Comparison of ENCODE assay signal across 21 cellular contexts in the genomic region with DNA sequence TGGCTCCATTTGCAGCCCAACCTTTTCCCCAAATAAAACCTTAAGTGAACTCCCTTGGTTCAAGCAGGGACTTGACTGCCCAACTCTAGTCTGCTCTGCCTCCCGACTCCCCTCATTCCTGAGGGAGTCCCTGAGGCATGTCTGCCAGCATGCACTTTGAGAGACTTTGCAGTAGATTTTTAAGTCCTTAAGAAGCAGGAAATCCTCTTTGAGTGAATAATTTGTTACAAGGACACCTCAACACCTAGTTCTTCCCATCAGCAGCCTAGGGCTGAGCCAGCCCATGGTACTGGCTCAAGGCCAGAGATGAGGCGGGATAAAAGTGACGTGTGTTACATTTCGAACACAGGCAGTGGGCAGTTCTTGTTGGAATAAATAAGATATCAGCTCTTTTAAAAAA.
DNase-seq lines count a peak whose midpoint lies in the region; ATAC-seq, FAIRE-seq and TF ChIP-seq lines count a peak whose summit lies in the region.
"Had no signal": no experiment of that assay in that cellular context is flagged by ENCODE, and none has a peak within 500 bp of the region (broad histone marks: within the 10 kb centered on the region; RNA-seq: fewer than 3 reads in every experiment).

No MANE protein-coding gene starts in this region.

- in situ Hi-C loops in K562 (cut with MboI): no loop called here

- TF ChIP-seq POLR2A in K562 (conservative IDR thresholded peaks at IDR 0.05): no peak

- no peaks in the 10 kb centered on the region for H3K27me3 Mint-ChIP-seq in CD4-positive, CD25-positive, alpha-beta regulatory T cell
- no peaks in the 10 kb centered on the region for H3K27me3 Mint-ChIP-seq in GM23338 (ENCODE audit: insufficient read depth, low read depth, poor library complexity)
- H3K27me3 Mint-ChIP-seq: activated T-cell treated with anti-CD3 and anti-CD28 coated beads, Interleukin-2, amount 50 U/mL, for 24 hours; IgD-negative memory B cell had no signal

- intact Hi-C loops in K562 (cut with micrococcal nuclease): no loop called here
- intact Hi-C loops in left ventricle myocardium superior (cut with micrococcal nuclease): no loop called here

- no peaks in the 10 kb centered on the region for H3K9me1 ChIP-seq in K562 (ENCODE audit: control insufficient read depth, insufficient read depth, low read length)

- H3K9me2 ChIP-seq in GM23338 (ENCODE audit: insufficient read depth): peaks cover 7% of the 10 kb centered on the region; the same call in 1 of the 2 replicates

- CTCF ChIA-PET in K562 (lab: Yijun Ruan, JAX; ENCODE audit: low intra/inter-chr PET ratio) (no interaction called here), HEK293T (lab: Yijun Ruan, JAX) (no interaction called here)

- peaks cover 5 to 6% of the 10 kb centered on the region in 2 experiments for H3K9me3 ChIP-seq in CD4-positive, CD25-positive, alpha-beta regulatory T cell (ENCODE audit: control insufficient read depth in 2 of 2, low read length in 2 of 2)
- H3K9me3 ChIP-seq in K562 (replicated peaks; ENCODE audit: control insufficient read depth, insufficient read depth, low read depth, low read length): no peaks in the 10 kb centered on the region
- H3K9me3 ChIP-seq: Caco-2, suprapubic skin had no signal

- H2AFZ ChIP-seq in GM23338: no peak overlapping the region
- H2AFZ ChIP-seq in K562 (ENCODE audit: low read depth, low read length): no peak overlapping the region

- no peak overlapping the region for H3K9ac ChIP-seq in K562 (ENCODE audit: insufficient read depth in 1 of 2, low read depth in 2 of 2, low read length in 2 of 2)

- 11% methylated on average over 4 of the region's 4 CpGs for WGBS in K562 (ENCODE audit: insufficient coverage, low coverage, missing lambda C conversion rate)

- no peaks in the 10 kb centered on the region for H3F3A ChIP-seq in GM23338 (replicated peaks; ENCODE audit: low read depth)

- H3K4me1 Mint-ChIP-seq in CD4-positive, CD25-positive, alpha-beta regulatory T cell: peaks cover 38 to 71% (median 50%) of the 10 kb centered on the region in 4 donors
- peaks cover 15% of the 10 kb centered on the region for H3K4me1 Mint-ChIP-seq in GM23338

- FAIRE-seq in K562 (lab: Jason Lieb, UNC): no peak
- FAIRE-seq: G401.6, TTC549 had no signal

- peaks cover 35% of the 10 kb centered on the region for H3K36me3 Mint-ChIP-seq in CD4-positive, CD25-positive, alpha-beta regulatory T cell
- H3K36me3 Mint-ChIP-seq in GM23338 (ENCODE audit: low read depth): peaks cover 11% of the 10 kb centered on the region; the same call in 2 of the 3 replicates
- H3K36me3 Mint-ChIP-seq: IgD-negative memory B cell had no signal

- peaks cover 11% of the 10 kb centered on the region for H3K4me1 ChIP-seq in CD4-positive, CD25-positive, alpha-beta regulatory T cell (ENCODE audit: control insufficient read depth, insufficient read depth, low read length, poor library complexity, severe bottlenecking)
- H3K4me1 ChIP-seq in GM23338 (ENCODE audit: insufficient read depth) (peaks cover 4% of the 10 kb centered on the region; the same call in 1 of the 2 replicates), K562 (replicated peaks in 1 of 2; ENCODE audit: control insufficient read depth in 2 of 2, insufficient read depth in 2 of 2, low read length in 2 of 2) (peaks cover 0 to 11% of the 10 kb centered on the region in 2 experiments; a peak in 2 of 5 replicates)
- H3K4me1 ChIP-seq: Caco-2 had no signal

- BruUV-seq in K562 (replicated peaks; lab: Mats Ljungman, UMichigan): no TSS peak

- no peak for TF ChIP-seq EP300 in K562 (IDR thresholded peaks at IDR 0.05; ENCODE audit: low read length)

- H3K4me3 ChIP-seq in CD4-positive, CD25-positive, alpha-beta regulatory T cell (ENCODE audit: low read depth, low read length): no peak overlapping the region
- H3K4me3 ChIP-seq in GM23338: no peak overlapping the region
- H3K4me3 ChIP-seq in K562: no peak overlapping the region
- H3K4me3 ChIP-seq: smooth muscle cell, suprapubic skin had no signal

- no peak for TF ChIP-seq RAD21 in K562 (CRISPR knock-in tag; conservative IDR thresholded peaks at IDR 0.05 in 1 of 2, IDR thresholded peaks at IDR 0.05 in 1 of 2)

- H3K79me2 ChIP-seq in GM23338 (replicated peaks; ENCODE audit: insufficient read depth): no peaks in the 10 kb centered on the region; the same call in 1 of the 2 replicates
- H3K79me2 ChIP-seq in K562 (ENCODE audit: control insufficient read depth, insufficient read depth, low read length): no peaks in the 10 kb centered on the region

- peak overlapping the region in 2 of 3 donors; percentile 75 to 86 for H3K27ac Mint-ChIP-seq in CD4-positive, CD25-positive, alpha-beta regulatory T cell
- H3K27ac Mint-ChIP-seq in GM23338: peak overlapping the region; percentile 7; the same call in 1 of the 2 replicates
- H3K27ac Mint-ChIP-seq: IgD-negative memory B cell had no signal

- TF ChIP-seq CTCF in GM23338 (conservative IDR thresholded peaks at IDR 0.05; ENCODE audit: low read depth in 2 of 2): no peak
- TF ChIP-seq CTCF in K562 (IDR thresholded peaks at IDR 0.05 in 2 of 3, conservative IDR thresholded peaks at IDR 0.05 in 1 of 3; ENCODE audit: insufficient read depth in 2 of 3, low read depth in 1 of 3, low read length in 3 of 3): no peak

- H3K9me3 Mint-ChIP-seq in CD4-positive, CD25-positive, alpha-beta regulatory T cell: peaks cover 0 to 5% (median 3%) of the 10 kb centered on the region in 7 donors
- H3K9me3 Mint-ChIP-seq in GM23338: peaks cover 2% of the 10 kb centered on the region; the same call in 1 of the 3 replicates

- peak overlapping the region in 1 of 4 donors; percentile 22 for H3K4me3 Mint-ChIP-seq in CD4-positive, CD25-positive, alpha-beta regulatory T cell
- no peak overlapping the region for H3K4me3 Mint-ChIP-seq in GM23338
- H3K4me3 Mint-ChIP-seq: activated T-cell treated with anti-CD3 and anti-CD28 coated beads, Interleukin-2, amount 50 U/mL, for 24 hours; endodermal cell; IgD-negative memory B cell had no signal

- no peak for ATAC-seq in CD4-positive, CD25-positive, alpha-beta regulatory T cell (ENCODE audit: low read depth in 2 of 2)
- ATAC-seq in GM23338: no peak
- ATAC-seq in K562: peak; percentile 79
- ATAC-seq in left ventricle myocardium superior: peak; percentile 47
- no peak for ATAC-seq in HG03025 (IDR thresholded peaks at IDR 0.05; ENCODE audit: low FRiP score, unreplicated experiment)

- H3K36me3 ChIP-seq in CD4-positive, CD25-positive, alpha-beta regulatory T cell (ENCODE audit: control insufficient read depth, insufficient read depth, low read length): peaks cover 17% of the 10 kb centered on the region
- H3K36me3 ChIP-seq in GM23338 (ENCODE audit: insufficient read depth) (no peaks in the 10 kb centered on the region), K562 (ENCODE audit: control insufficient read depth, insufficient read depth, low read length) (no peaks in the 10 kb centered on the region)
- H3K36me3 ChIP-seq: suprapubic skin had no signal

- H4K20me1 ChIP-seq in GM23338 (replicated peaks; ENCODE audit: insufficient read depth): no peaks in the 10 kb centered on the region
- no peaks in the 10 kb centered on the region for H4K20me1 ChIP-seq in K562 (replicated peaks; ENCODE audit: control insufficient read depth, insufficient read depth, low read length)

- POLR2A ChIA-PET in K562 (lab: Yijun Ruan, JAX): interaction anchor here (0.6 to 0.9 kb wide), 2 partner anchors 9 to 64 kb away, joined by 3 read pairs; no protein-coding TSS in a partner anchor
- POLR2A ChIA-PET in HEK293T (lab: Yijun Ruan, JAX): no interaction called here

- DNase-seq in CD4-positive, CD25-positive, alpha-beta regulatory T cell: no peak
- DNase-seq in GM23338 (ENCODE audit: low spot score) (no peak), K562 (ENCODE audit: extremely low read depth in 1 of 4, low spot score in 3 of 4) (peak in 1 of 4 experiments; percentile 37), left ventricle myocardium superior (peak; percentile 28), DMS153 treated with DMSO at 0.1 percent for 48 hours (lab: John Stamatoyannopoulos, UW; ENCODE audit: unreplicated experiment) (no peak), HEK293T (ENCODE audit: extremely low spot score) (no peak)
- DNase-seq: activated CD4-positive, alpha-beta T cell treated with anti-CD3 and anti-CD28 coated beads, Interleukin-2, amount 50 U/mL, for 48 hours; activated T-cell treated with anti-CD3 and anti-CD28 coated beads, Interleukin-2, amount 50 U/mL, for 24 hours; Caco-2; foreskin fibroblast; MV-4-11; NCI-H2081; NCI-H69; stimulated activated CD4-positive, alpha-beta T cell treated with anti-CD3 and anti-CD28 coated beads, Interleukin-4, amount 100 ng/mL, for 4 hours had no signal

- H3K4me2 ChIP-seq in GM23338: no peak overlapping the region
- no peak overlapping the region for H3K4me2 ChIP-seq in K562 (ENCODE audit: insufficient read depth, low read length)
- H3K4me2 ChIP-seq: smooth muscle cell had no signal

- no peaks in the 10 kb centered on the region for H3K27me3 ChIP-seq in CD4-positive, CD25-positive, alpha-beta regulatory T cell (ENCODE audit: control insufficient read depth, insufficient read depth, low read length)
- H3K27me3 ChIP-seq in GM23338 (ENCODE audit: insufficient read depth) (no peaks in the 10 kb centered on the region), K562 (ENCODE audit: control insufficient read depth in 2 of 2, insufficient read depth in 2 of 2, low read length in 2 of 2) (no peaks in the 10 kb centered on the region)
- H3K27me3 ChIP-seq: suprapubic skin had no signal

- H3K27ac ChIP-seq in CD4-positive, CD25-positive, alpha-beta regulatory T cell (ENCODE audit: insufficient read depth, low read length, poor library complexity, severe bottlenecking): no peak overlapping the region
- H3K27ac ChIP-seq in GM23338 (ENCODE audit: low read depth): no peak overlapping the region
- H3K27ac ChIP-seq in K562 (ENCODE audit: extremely low read depth, low read depth, low read length): no peak overlapping the region
- H3K27ac ChIP-seq: suprapubic skin had no signal

TF ChIP-seq in K562, 482 proteins besides CTCF, POLR2A, EP300 and RAD21 (continues in another document):
- no peak for TF ChIP-seq GATAD2A (IDR thresholded peaks at IDR 0.05)
- no peak for TF ChIP-seq DMBX1 (CRISPR knock-in tag; IDR thresholded peaks at IDR 0.05; ENCODE audit: borderline replicate concordance)
- no peak for TF ChIP-seq PHF21A (IDR thresholded peaks at IDR 0.05; ENCODE audit: borderline replicate concordance, low read depth)

TF ChIP-seq in HEK293T, 16 proteins besides CTCF, POLR2A, EP300 and RAD21:
- no peak for TF ChIP-seq TARDBP (IDR thresholded peaks at IDR 0.05)
- TF ChIP-seq LEF1 (IDR thresholded peaks at IDR 0.05; ENCODE audit: borderline replicate concordance): no peak
- TF ChIP-seq SP1 (IDR thresholded peaks at IDR 0.05): no peak
TF ChIP-seq in HEK293T: peak in this region for 0.

Comparison
In these comparisons a context has a peak if more than half of its experiments do, and no peak if none do; other contexts are left out.
1. ATAC-seq: peak in K562 (single experiment) and left ventricle myocardium superior (single experiment); none in CD4-positive, CD25-positive, alpha-beta regulatory T cell (0 of 2), GM23338 (single experiment) and HG03025 (single experiment).